ENCODE assay signal across 9 cellular contexts in the genomic region with DNA sequence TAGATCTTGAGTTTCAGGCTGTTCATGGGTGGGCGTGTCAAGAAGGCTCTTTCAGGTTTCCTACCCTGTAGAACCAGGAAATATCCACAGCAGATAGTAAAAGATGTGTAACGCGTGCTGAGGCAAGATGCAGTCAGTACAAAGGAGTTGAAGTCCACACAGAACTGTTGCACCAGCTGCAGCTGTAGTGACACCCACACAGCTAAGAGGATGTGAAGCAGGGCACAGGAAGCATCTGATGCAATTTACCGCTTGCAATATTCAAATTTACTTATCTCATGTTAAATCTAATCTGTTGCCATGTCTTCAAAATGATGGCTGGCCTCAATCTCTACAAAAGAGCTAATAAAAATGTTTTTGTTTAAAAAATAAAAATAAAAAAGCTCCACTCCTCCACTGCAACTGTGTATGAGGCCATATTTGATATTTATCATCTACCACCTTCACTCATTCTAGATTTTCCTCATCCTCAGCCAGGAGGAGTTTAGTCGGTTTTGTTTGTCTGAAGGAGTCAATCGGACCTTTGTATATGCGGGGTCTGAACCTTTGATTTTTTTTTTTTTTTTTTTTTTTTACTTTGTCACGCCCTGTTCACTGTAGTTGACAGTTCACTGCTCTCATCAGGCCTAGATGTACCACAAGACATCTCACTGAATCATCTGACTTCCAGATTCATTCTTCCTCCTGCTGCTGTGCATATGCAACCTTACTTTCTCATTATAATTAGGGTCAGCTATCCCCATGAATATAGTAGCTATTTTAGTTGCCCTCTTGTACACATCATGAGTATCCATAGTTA.
DNase-seq lines count a peak whose midpoint lies in the region; ATAC-seq and TF ChIP-seq lines count a peak whose summit lies in the region.
"Had no signal": no experiment of that assay in that cellular context is flagged by ENCODE, and none has a peak within 500 bp of the region (broad histone marks: within the 10 kb centered on the region; RNA-seq: fewer than 3 reads in every experiment).

No MANE protein-coding gene starts in this region.

- H3K4me3 ChIP-seq in PC-9 = no peak overlapping the region
- H3K4me3 ChIP-seq: body of pancreas had no signal

- peaks cover 0 to 5% (median 5%) of the 10 kb centered on the region in 3 donors for H3K36me3 Mint-ChIP-seq in immature natural killer cell

- H3K9me3 Mint-ChIP-seq in immature natural killer cell = no peaks in the 10 kb centered on the region

- H3K27me3 Mint-ChIP-seq in immature natural killer cell (ENCODE audit: low read depth in 3 of 3) = no peaks in the 10 kb centered on the region

- H3K9me3 ChIP-seq in PC-9 (ENCODE audit: insufficient read depth, low read depth) = no peaks in the 10 kb centered on the region
- H3K9me3 ChIP-seq: body of pancreas had no signal

- H3K36me3 ChIP-seq in PC-9 (ENCODE audit: low read depth) = no peaks in the 10 kb centered on the region

- no peaks in the 10 kb centered on the region for H3K9me2 ChIP-seq in PC-9 (ENCODE audit: insufficient read depth)

- no peak overlapping the region for H3K27ac ChIP-seq in PC-9
- H3K27ac ChIP-seq: body of pancreas had no signal

- H3K4me3 Mint-ChIP-seq in immature natural killer cell = peak overlapping the region; percentile 17 to 71 (median 64)

- H2AFZ ChIP-seq in PC-9 = no peak overlapping the region

- ATAC-seq in GM18511 (IDR thresholded peaks at IDR 0.05; ENCODE audit: unreplicated experiment) (peak; percentile 68), HG02884 (IDR thresholded peaks at IDR 0.05; ENCODE audit: unreplicated experiment) (peak; percentile 69), HG03097 (IDR thresholded peaks at IDR 0.05; ENCODE audit: low FRiP score, unreplicated experiment) (no peak)
- ATAC-seq: body of pancreas had no signal

- H3F3A ChIP-seq in PC-9 (ENCODE audit: insufficient read depth, low read depth) = no peaks in the 10 kb centered on the region

- POLR2A ChIA-PET in PC-9 (lab: Charles Lee; ENCODE audit: unreplicated experiment) = no interaction called here

- intact Hi-C loops in PC-9 (cut with micrococcal nuclease; ENCODE audit: unreplicated experiment) = no loop called here

- H3K79me2 ChIP-seq in PC-9 (ENCODE audit: low read depth) = no peaks in the 10 kb centered on the region

- H3K4me2 ChIP-seq in PC-9 = no peak overlapping the region

- no peaks in the 10 kb centered on the region for H3K27me3 ChIP-seq in PC-9 (ENCODE audit: insufficient read depth, low read depth)
- H3K27me3 ChIP-seq: body of pancreas had no signal

- H3K27ac Mint-ChIP-seq in immature natural killer cell = peak overlapping the region; percentile 71 to 94 (median 88)

- TF ChIP-seq CTCF in PC-9 (conservative IDR thresholded peaks at IDR 0.05) = no peak

- no peaks in the 10 kb centered on the region for H3K4me1 ChIP-seq in PC-9 (replicated peaks; ENCODE audit: insufficient read depth)
- H3K4me1 ChIP-seq: body of pancreas had no signal

- H4K20me1 ChIP-seq in PC-9 (ENCODE audit: insufficient read depth) = no peaks in the 10 kb centered on the region

- CTCF ChIA-PET in PC-9 (lab: Charles Lee) = no interaction called here

- peaks cover 45 to 67% of the 10 kb centered on the region in 2 donors for H3K4me1 Mint-ChIP-seq in immature natural killer cell

- no TSS peak for BruUV-seq in PC-9 (replicated peaks; lab: Mats Ljungman, UMichigan)

- peak; percentile 18 for DNase-seq in T-helper 9 cell
- DNase-seq in immature natural killer cell = peak; percentile 30 to 55 (median 40)
- DNase-seq in RKO (ENCODE audit: low spot score) = no peak
- DNase-seq in PC-9 = no peak
- DNase-seq in KG1 (lab: John Stamatoyannopoulos, UW) = no peak

Comparison
In these comparisons a context has a peak if more than half of its experiments do, and no peak if none do; other contexts are left out.
1. DNase-seq: peak in T-helper 9 cell (single experiment) and immature natural killer cell (3 of 3); none in RKO (single experiment), PC-9 (0 of 2) and KG1 (single experiment).